Comparison of ENCODE assay signal across 1 cellular context in genomic region chr1:60573726-60574409, GRCh38.
TF ChIP-seq lines count a peak whose summit lies in the region.

No MANE protein-coding gene starts in this region.

TF ChIP-seq in A549, 52 proteins besides CTCF, POLR2A, EP300 and RAD21 (continued from another document):
- TF ChIP-seq, protein P1, sequence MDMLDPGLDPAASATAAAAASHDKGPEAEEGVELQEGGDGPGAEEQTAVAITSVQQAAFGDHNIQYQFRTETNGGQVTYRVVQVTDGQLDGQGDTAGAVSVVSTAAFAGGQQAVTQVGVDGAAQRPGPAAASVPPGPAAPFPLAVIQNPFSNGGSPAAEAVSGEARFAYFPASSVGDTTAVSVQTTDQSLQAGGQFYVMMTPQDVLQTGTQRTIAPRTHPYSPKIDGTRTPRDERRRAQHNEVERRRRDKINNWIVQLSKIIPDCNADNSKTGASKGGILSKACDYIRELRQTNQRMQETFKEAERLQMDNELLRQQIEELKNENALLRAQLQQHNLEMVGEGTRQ (IDR thresholded peaks at IDR 0.05), result no peak
- TF ChIP-seq, protein P2, sequence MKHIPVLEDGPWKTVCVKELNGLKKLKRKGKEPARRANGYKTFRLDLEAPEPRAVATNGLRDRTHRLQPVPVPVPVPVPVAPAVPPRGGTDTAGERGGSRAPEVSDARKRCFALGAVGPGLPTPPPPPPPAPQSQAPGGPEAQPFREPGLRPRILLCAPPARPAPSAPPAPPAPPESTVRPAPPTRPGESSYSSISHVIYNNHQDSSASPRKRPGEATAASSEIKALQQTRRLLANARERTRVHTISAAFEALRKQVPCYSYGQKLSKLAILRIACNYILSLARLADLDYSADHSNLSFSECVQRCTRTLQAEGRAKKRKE (CRISPR knock-in tag; IDR thresholded peaks at IDR 0.05; ENCODE audit: low read depth), result no peak
- TF ChIP-seq NPAS2 (CRISPR knock-in tag; IDR thresholded peaks at IDR 0.05; ENCODE audit: borderline replicate concordance) (no peak), BHLHE40 (IDR thresholded peaks at IDR 0.05; ENCODE audit: low read depth, low read length) (no peak), KDM1A (IDR thresholded peaks at IDR 0.05; ENCODE audit: low read depth) (no peak), RNF2 (IDR thresholded peaks at IDR 0.05; ENCODE audit: borderline replicate concordance, low read depth) (no peak), FOSL2 (IDR thresholded peaks at IDR 0.05) (no peak), FOSL2 (CRISPR knock-in tag; IDR thresholded peaks at IDR 0.05) (no peak), MYC (IDR thresholded peaks at IDR 0.05; ENCODE audit: borderline replicate concordance, low read length) (no peak), ZFP36 (IDR thresholded peaks at IDR 0.05; ENCODE audit: borderline replicate concordance, partially characterized antibody) (no peak), REST (IDR thresholded peaks at IDR 0.05) (no peak), JUN (IDR thresholded peaks at IDR 0.05) (no peak)
- TF ChIP-seq, protein P3, sequence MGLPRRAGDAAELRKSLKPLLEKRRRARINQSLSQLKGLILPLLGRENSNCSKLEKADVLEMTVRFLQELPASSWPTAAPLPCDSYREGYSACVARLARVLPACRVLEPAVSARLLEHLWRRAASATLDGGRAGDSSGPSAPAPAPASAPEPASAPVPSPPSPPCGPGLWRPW (IDR thresholded peaks at IDR 0.05), result no peak
